Comparison of ENCODE assay signal across 16 cellular contexts in the genomic region with DNA sequence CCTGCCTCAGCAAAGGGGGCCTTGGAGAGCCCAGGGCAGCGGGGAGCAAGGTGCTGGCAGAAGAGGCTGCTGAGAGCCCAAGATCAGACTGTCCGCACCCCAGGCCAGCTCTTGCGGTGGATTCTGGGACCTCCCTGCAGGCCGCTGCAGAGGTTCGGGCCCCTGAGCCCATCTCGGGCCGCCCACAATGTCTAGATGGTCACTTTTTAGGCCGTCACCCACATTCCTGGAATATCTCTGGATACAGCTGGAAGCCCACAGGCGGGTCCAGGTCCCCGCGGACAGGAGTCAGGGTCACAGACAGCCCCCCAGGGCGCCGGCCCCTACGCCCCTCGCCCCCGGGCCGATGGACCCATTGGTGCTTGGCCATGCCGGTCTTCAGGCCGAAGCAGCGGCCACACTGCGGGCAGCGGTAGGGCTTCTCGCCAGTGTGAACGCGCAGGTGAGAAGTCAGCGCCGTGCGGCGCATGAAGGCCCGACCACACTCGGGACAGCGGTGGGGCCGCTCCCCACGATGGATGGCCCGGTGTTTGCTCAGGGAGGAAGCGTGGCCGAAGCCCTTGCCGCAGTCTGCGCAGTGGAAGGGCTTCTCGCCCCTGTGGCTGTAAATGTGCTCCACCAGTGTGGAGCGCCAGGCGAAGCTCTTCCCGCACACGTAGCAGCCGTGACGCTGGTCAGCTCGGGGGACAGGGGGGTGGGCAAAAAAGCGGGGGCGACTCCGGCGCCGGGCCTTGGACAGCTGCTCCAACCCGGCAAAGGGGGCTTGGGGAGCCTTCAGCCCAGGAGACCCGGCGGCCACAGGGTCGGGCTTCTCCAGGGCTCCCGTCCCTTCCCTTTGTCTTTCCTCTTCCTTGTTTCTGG. TPM values are rescaled to one million over a fixed set of nuclear protein-coding genes. Genes with fewer than 3 reads are reported as not detected.
DNase-seq lines count a peak whose midpoint lies in the region; ATAC-seq and TF ChIP-seq lines count a peak whose summit lies in the region.
"Had no signal": no experiment of that assay in that cellular context is flagged by ENCODE, and none has a peak within 500 bp of the region (broad histone marks: within the 10 kb centered on the region; RNA-seq: fewer than 3 reads in every experiment).

No MANE protein-coding gene starts in this region.

- peak overlapping the region in 3 of 8 donors; percentile 96 for H3K27ac ChIP-seq in spleen
- H3K27ac ChIP-seq: HL-60 had no signal

- H3K36me3 Mint-ChIP-seq in activated CD8-positive, alpha-beta memory T cell treated with anti-CD3 and anti-CD28 coated beads, Interleukin-2, amount 10 ng/mL, durations not matched to agents 7 days and 5 days: peaks cover 18% of the 10 kb centered on the region
- H3K36me3 Mint-ChIP-seq in T-cell (peaks cover 3% of the 10 kb centered on the region), immature natural killer cell (peaks cover 0 to 4% (median under 1%) of the 10 kb centered on the region in 3 donors)

- peaks cover 13 to 85% (median 47%) of the 10 kb centered on the region in 6 donors for H3K4me1 ChIP-seq in spleen

- peaks cover 35% of the 10 kb centered on the region for H3K4me1 Mint-ChIP-seq in activated CD8-positive, alpha-beta memory T cell treated with anti-CD3 and anti-CD28 coated beads, Interleukin-2, amount 10 ng/mL, durations not matched to agents 7 days and 5 days
- peaks cover 36 to 54% (median 44%) of the 10 kb centered on the region in 3 donors for H3K4me1 Mint-ChIP-seq in T-cell
- H3K4me1 Mint-ChIP-seq in immature natural killer cell: peaks cover 38 to 44% of the 10 kb centered on the region in 2 donors

- TF ChIP-seq CTCF in spleen (IDR thresholded peaks at IDR 0.05 in 8 of 11, conservative IDR thresholded peaks at IDR 0.05 in 3 of 11): no peak

- no peak for TF ChIP-seq POLR2A in spleen (IDR thresholded peaks at IDR 0.05)

- H3K27me3 ChIP-seq in spleen (replicated peaks in 1 of 7): no peaks in the 10 kb centered on the region
- H3K27me3 ChIP-seq: sigmoid colon had no signal

- CTCF ChIA-PET in activated CD8-positive, alpha-beta memory T cell treated with anti-CD3 and anti-CD28 coated beads, Interleukin-2, amount 10 ng/mL, durations not matched to agents 7 days and 5 days (lab: Charles Lee): interaction anchor here (1.1 to 4.3 kb wide), 2 partner anchors 83 to 103 kb away, joined by 5 to 20 read pairs; a partner anchor contains a TSS
- CTCF ChIA-PET in T-cell (lab: Charles Lee): no interaction called here

- H3K9me3 Mint-ChIP-seq in activated CD8-positive, alpha-beta memory T cell treated with anti-CD3 and anti-CD28 coated beads, Interleukin-2, amount 10 ng/mL, durations not matched to agents 7 days and 5 days (ENCODE audit: low read depth): no peaks in the 10 kb centered on the region
- H3K9me3 Mint-ChIP-seq in T-cell (no peaks in the 10 kb centered on the region), immature natural killer cell (no peaks in the 10 kb centered on the region)

- POLR2A ChIA-PET in T-cell (lab: Charles Lee): no interaction called here

- H3K4me3 Mint-ChIP-seq in activated CD8-positive, alpha-beta memory T cell treated with anti-CD3 and anti-CD28 coated beads, Interleukin-2, amount 10 ng/mL, durations not matched to agents 7 days and 5 days: peak overlapping the region; percentile 82
- peak overlapping the region; percentile 68 to 100 (median 75) for H3K4me3 Mint-ChIP-seq in T-cell
- peak overlapping the region in 3 of 5 donors; percentile 55 to 64 (median 59) for H3K4me3 Mint-ChIP-seq in immature natural killer cell

- H3K27ac Mint-ChIP-seq in activated CD8-positive, alpha-beta memory T cell treated with anti-CD3 and anti-CD28 coated beads, Interleukin-2, amount 10 ng/mL, durations not matched to agents 7 days and 5 days: no peak overlapping the region
- H3K27ac Mint-ChIP-seq in T-cell (peak overlapping the region in 1 of 2 donors; percentile 84), immature natural killer cell (no peak overlapping the region)

- H3K27me3 Mint-ChIP-seq in activated CD8-positive, alpha-beta memory T cell treated with anti-CD3 and anti-CD28 coated beads, Interleukin-2, amount 10 ng/mL, durations not matched to agents 7 days and 5 days: no peaks in the 10 kb centered on the region
- no peaks in the 10 kb centered on the region for H3K27me3 Mint-ChIP-seq in T-cell
- peaks cover 3 to 7% (median 4%) of the 10 kb centered on the region in 3 donors for H3K27me3 Mint-ChIP-seq in immature natural killer cell (ENCODE audit: low read depth in 3 of 3)

- intact Hi-C loops in spleen (cut with DNase I; ENCODE audit: low total_unique reads): no loop called here

- peak overlapping the region in 1 of 8 donors; percentile 85 for H3K4me3 ChIP-seq in spleen

- no peak for ATAC-seq in activated CD8-positive, alpha-beta memory T cell treated with anti-CD3 and anti-CD28 coated beads, Interleukin-2, amount 10 ng/mL, durations not matched to agents 7 days and 5 days
- ATAC-seq in T-cell (replicated peaks in 1 of 4) (no peak), HG02763 (IDR thresholded peaks at IDR 0.05; ENCODE audit: unreplicated experiment) (no peak)

- H3K36me3 ChIP-seq in spleen: peaks cover 0 to 31% (median 20%) of the 10 kb centered on the region in 6 donors

- WGBS in spleen, 5 donors: 88 to 97% (median 96%) methylated on average over 21 to 57 of the region's 57 CpGs

- no peak for DNase-seq in activated CD8-positive, alpha-beta memory T cell treated with anti-CD3 and anti-CD28 coated beads, Interleukin-2, amount 10 ng/mL, durations not matched to agents 7 days and 5 days
- no peak for DNase-seq in activated CD8-positive, alpha-beta memory T cell treated with anti-CD3 and anti-CD28 coated beads for 24 hours
- DNase-seq in T-cell (no peak), immature natural killer cell (no peak), spleen (peak; percentile 77), GM19240 (ENCODE audit: insufficient read length, low spot score) (no peak), kidney glomerular epithelial cell (lab: John Stamatoyannopoulos, UW) (no peak)
- DNase-seq: activated CD4-positive, CD25-positive, alpha-beta regulatory T cell treated with anti-CD3 and anti-CD28 coated beads, Interleukin-2, amount 50 U/mL, for 72 hours; central memory CD4-positive, alpha-beta T cell; head of caudate nucleus; Kasumi-1; NCI-H187 treated with DMSO at 0.1 percent for 48 hours; NCI-H510A treated with DMSO at 0.1 percent for 48 hours; sigmoid colon had no signal

- no peaks in the 10 kb centered on the region for H3K9me3 ChIP-seq in spleen
- H3K9me3 ChIP-seq: sigmoid colon had no signal

RNA-seq across cellular contexts. Expression of a gene that starts 2.1 kb away (rescaled TPM):
- total RNA-seq in activated CD8-positive, alpha-beta memory T cell treated with anti-CD3 and anti-CD28 coated beads, Interleukin-2, amount 10 ng/mL, durations not matched to agents 7 days and 5 days: 10 to 100 TPM; 11.3 to 13.2 TPM
- total RNA-seq in T-cell: 10 to 100 TPM in 3 of 5 donors, 1 to 10 TPM in 2; 6.8 to 17.4 (median 14.2) TPM
- 10 to 100 TPM in 1 of 3 donors, 1 to 10 TPM in 2; 7.4 to 10.2 (median 8.3) TPM for polyA plus RNA-seq in immature natural killer cell
- total RNA-seq in spleen: 10 to 100 TPM in 6 of 7 donors, 1 to 10 TPM in 1; 7.7 to 16.1 (median 14.0) TPM
- 1 to 10 TPM; 5.9 to 8.3 (median 6.4) TPM for polyA plus RNA-seq in spleen

RNA-seq across cellular contexts. Expression of a gene that starts 6.1 kb away (rescaled TPM):
- 10 to 100 TPM in 1 of 2 experiments, 1 to 10 TPM in 1; 6.2 to 10.3 TPM for total RNA-seq in activated CD8-positive, alpha-beta memory T cell treated with anti-CD3 and anti-CD28 coated beads, Interleukin-2, amount 10 ng/mL, durations not matched to agents 7 days and 5 days
- total RNA-seq in T-cell (1 to 10 TPM; 5.0 to 8.3 (median 7.2) TPM), spleen (10 to 100 TPM; 17.2 to 27.3 (median 25.5) TPM)
- polyA plus RNA-seq in immature natural killer cell (1 to 10 TPM in 2 of 3 donors, under 1 TPM in 1; 0.15 to 1.7 (median 1.3) TPM), spleen (10 to 100 TPM; 17.0 to 33.1 (median 21.6) TPM)

RNA-seq across cellular contexts. Expression of a gene that starts 25.7 kb away (rescaled TPM):
- total RNA-seq in activated CD8-positive, alpha-beta memory T cell treated with anti-CD3 and anti-CD28 coated beads, Interleukin-2, amount 10 ng/mL, durations not matched to agents 7 days and 5 days: 10 to 100 TPM; 14.0 to 15.6 TPM
- total RNA-seq in T-cell (10 to 100 TPM; 14.9 to 33.9 (median 27.3) TPM), spleen (10 to 100 TPM; 11.6 to 18.6 (median 13.5) TPM)
- polyA plus RNA-seq in immature natural killer cell (1 to 10 TPM; 1.3 to 6.3 (median 2.3) TPM), spleen (1 to 10 TPM; 3.4 to 7.4 (median 4.1) TPM)

RNA-seq across cellular contexts. Expression of a gene that starts 39.0 kb away (rescaled TPM):
- total RNA-seq in activated CD8-positive, alpha-beta memory T cell treated with anti-CD3 and anti-CD28 coated beads, Interleukin-2, amount 10 ng/mL, durations not matched to agents 7 days and 5 days: 10 to 100 TPM; 14.5 to 14.7 TPM
- total RNA-seq in T-cell: 10 to 100 TPM; 11.9 to 25.9 (median 20.7) TPM
- polyA plus RNA-seq in immature natural killer cell: 10 to 100 TPM; 31.9 to 39.0 (median 33.6) TPM
- 10 to 100 TPM; 10.7 to 26.3 (median 19.7) TPM for total RNA-seq in spleen
- 10 to 100 TPM; 27.5 to 43.5 (median 40.8) TPM for polyA plus RNA-seq in spleen

RNA-seq across cellular contexts. Expression of a gene that starts 53.0 kb away (rescaled TPM):
- total RNA-seq in activated CD8-positive, alpha-beta memory T cell treated with anti-CD3 and anti-CD28 coated beads, Interleukin-2, amount 10 ng/mL, durations not matched to agents 7 days and 5 days: 10 to 100 TPM; 18.9 to 21.2 TPM
- 10 to 100 TPM; 11.7 to 30.9 (median 26.6) TPM for total RNA-seq in T-cell
- 1 to 10 TPM; 1.2 to 3.3 (median 1.9) TPM for polyA plus RNA-seq in immature natural killer cell
- total RNA-seq in spleen: 10 to 100 TPM; 16.5 to 22.1 (median 18.6) TPM
- 1 to 10 TPM; 3.1 to 7.1 (median 3.5) TPM for polyA plus RNA-seq in spleen
